Comparison of ENCODE assay signal across 14 cellular contexts in genomic region chr10:3339531-3339950, GRCh38.
DNase-seq lines count a peak whose midpoint lies in the region; ATAC-seq and TF ChIP-seq lines count a peak whose summit lies in the region.
"Had no signal": no experiment of that assay in that cellular context is flagged by ENCODE, and none has a peak within 500 bp of the region (broad histone marks: within the 10 kb centered on the region; RNA-seq: fewer than 3 reads in every experiment).

No MANE protein-coding gene starts in this region.

- peak; percentile 34 for DNase-seq in AG20443 (ENCODE audit: low spot score)
- DNase-seq in LHCN-M2 (ENCODE audit: low read depth) = peak; percentile 2
- peak; percentile 62 for DNase-seq in choroid plexus epithelial cell (ENCODE audit: low read depth)
- peak; percentile 40 for DNase-seq in medulla oblongata (ENCODE audit: extremely low spot score)
- DNase-seq in Ammon's horn (ENCODE audit: low spot score) = no peak
- no peak for DNase-seq in SIG-M5 treated with dmso at 0.1 percent for 504 hours (lab: John Stamatoyannopoulos, UW; ENCODE audit: unreplicated experiment)
- DNase-seq: activated CD4-positive, alpha-beta T cell treated with anti-CD3 and anti-CD28 coated beads, Interleukin-2, amount 50 U/mL, for 4 hours; heart left ventricle; Karpas-422; NCI-H345; ovary; stimulated activated naive CD4-positive, alpha-beta T cell had no signal

- TF ChIP-seq CTCF in choroid plexus epithelial cell (conservative IDR thresholded peaks at IDR 0.05; ENCODE audit: low read depth, low read length) = no peak

- H3K4me3 ChIP-seq in choroid plexus epithelial cell (ENCODE audit: low read depth, low read length) = no peak overlapping the region
- H3K4me3 ChIP-seq: heart left ventricle, ovary had no signal

- ATAC-seq in GM18861 (IDR thresholded peaks at IDR 0.05; ENCODE audit: unreplicated experiment) (no peak), GM19328 (IDR thresholded peaks at IDR 0.05; ENCODE audit: unreplicated experiment) (no peak)
- ATAC-seq: heart left ventricle had no signal

Comparison
In these comparisons a context has a peak if more than half of its experiments do, and no peak if none do; other contexts are left out.
1. DNase-seq: peak in AG20443 (single experiment), LHCN-M2 (single experiment), choroid plexus epithelial cell (single experiment) and medulla oblongata (single experiment); none in Ammon's horn (single experiment) and SIG-M5 treated with dmso at 0.1 percent for 504 hours (single experiment).